13 cellular contexts compared by ENCODE assay signal in genomic region chr17:75570772-75571171, GRCh38. TPM values are rescaled to one million over a fixed set of nuclear protein-coding genes. Genes with fewer than 3 reads are reported as not detected.
DNase-seq lines count a peak whose midpoint lies in the region; ATAC-seq, FAIRE-seq and TF ChIP-seq lines count a peak whose summit lies in the region.
"Had no signal": no experiment of that assay in that cellular context is flagged by ENCODE, and none has a peak within 500 bp of the region (broad histone marks: within the 10 kb centered on the region; RNA-seq: fewer than 3 reads in every experiment).

No MANE protein-coding gene starts in this region.

- H3K27ac Mint-ChIP-seq in memory B cell: peak overlapping the region; percentile 95
- peak overlapping the region; percentile 99 for H3K27ac Mint-ChIP-seq in stimulated activated naive B cell treated with anti-CD40 and anti-IgM and Interleukin-4, amounts not matched to agents 10 μg/mL and 1 μg/mL and 100 μg/mL, for 72 hours

- CTCF ChIA-PET in Panc1 (lab: Charles Lee): no interaction called here

- no peaks in the 10 kb centered on the region for H3K36me3 ChIP-seq in Panc1 (ENCODE audit: control insufficient read depth, insufficient read depth, low read length)

- no peaks in the 10 kb centered on the region for H3K9me3 ChIP-seq in Panc1 (ENCODE audit: control insufficient read depth, insufficient read depth, low read depth, low read length)
- H3K9me3 ChIP-seq: pancreas, suprapubic skin had no signal

- peak; percentile 12; the same call in 1 of the 2 replicates for ATAC-seq in Panc1
- no peak for ATAC-seq in memory B cell (ENCODE audit: low read depth)
- no peak for ATAC-seq in stimulated activated naive B cell treated with anti-CD40 and anti-IgM and Interleukin-4, amounts not matched to agents 10 μg/mL and 1 μg/mL and 100 μg/mL, for 72 hours (replicated peaks)
- ATAC-seq in GM21381 (IDR thresholded peaks at IDR 0.05; ENCODE audit: unreplicated experiment): no peak
- ATAC-seq in HG03432 (IDR thresholded peaks at IDR 0.05; ENCODE audit: unreplicated experiment): no peak

- H3K27me3 Mint-ChIP-seq in memory B cell: no peaks in the 10 kb centered on the region
- no peaks in the 10 kb centered on the region for H3K27me3 Mint-ChIP-seq in stimulated activated naive B cell treated with anti-CD40 and anti-IgM and Interleukin-4, amounts not matched to agents 10 μg/mL and 1 μg/mL and 100 μg/mL, for 72 hours

- peaks cover 21% of the 10 kb centered on the region for H3K4me1 Mint-ChIP-seq in memory B cell
- peaks cover 22 to 34% of the 10 kb centered on the region in 2 donors for H3K4me1 Mint-ChIP-seq in stimulated activated naive B cell treated with anti-CD40 and anti-IgM and Interleukin-4, amounts not matched to agents 10 μg/mL and 1 μg/mL and 100 μg/mL, for 72 hours

- POLR2A ChIA-PET in Panc1 (lab: Charles Lee): no interaction called here

- H3K27me3 ChIP-seq in Panc1 (ENCODE audit: control insufficient read depth, insufficient read depth, low read length): no peaks in the 10 kb centered on the region
- H3K27me3 ChIP-seq: pancreas, suprapubic skin had no signal

- FAIRE-seq in HTR-8/SVneo (lab: Jason Lieb, UNC): peak; percentile 4
- FAIRE-seq: pancreas had no signal

- no TSS peak for BruUV-seq in Panc1 (replicated peaks; lab: Mats Ljungman, UMichigan)

- H3K4me3 Mint-ChIP-seq in memory B cell: peak overlapping the region; percentile 21
- H3K4me3 Mint-ChIP-seq in stimulated activated naive B cell treated with anti-CD40 and anti-IgM and Interleukin-4, amounts not matched to agents 10 μg/mL and 1 μg/mL and 100 μg/mL, for 72 hours: peak overlapping the region in 1 of 2 donors; percentile 68

- H3K36me3 Mint-ChIP-seq in memory B cell: peaks cover 7% of the 10 kb centered on the region
- H3K36me3 Mint-ChIP-seq in stimulated activated naive B cell treated with anti-CD40 and anti-IgM and Interleukin-4, amounts not matched to agents 10 μg/mL and 1 μg/mL and 100 μg/mL, for 72 hours: peaks cover 9 to 14% of the 10 kb centered on the region in 2 donors

- H3K27ac ChIP-seq in Panc1 (ENCODE audit: low read length): no peak overlapping the region
- H3K27ac ChIP-seq in coronary artery: peak overlapping the region in 1 of 2 donors; percentile 69

- in situ Hi-C loops in Panc1 (cut with HindIII; ENCODE audit: low pct_unique_long_range_greater_than_20kb, low sequenced_read_pairs): no loop called here

- H3K4me1 ChIP-seq in Panc1 (ENCODE audit: control insufficient read depth, insufficient read depth, low read length): peaks cover 2% of the 10 kb centered on the region
- H3K4me1 ChIP-seq: pancreas had no signal

- no peaks in the 10 kb centered on the region for H3K9me3 Mint-ChIP-seq in memory B cell
- no peaks in the 10 kb centered on the region for H3K9me3 Mint-ChIP-seq in stimulated activated naive B cell treated with anti-CD40 and anti-IgM and Interleukin-4, amounts not matched to agents 10 μg/mL and 1 μg/mL and 100 μg/mL, for 72 hours

- DNase-seq in HTR-8/SVneo (ENCODE audit: insufficient read length, low spot score) (no peak), Panc1 (ENCODE audit: low read depth, low spot score) (no peak), memory B cell (ENCODE audit: low spot score in 2 of 2) (no peak), coronary artery (ENCODE audit: low spot score) (no peak)
- DNase-seq in stimulated activated naive B cell treated with anti-CD40 and anti-IgM and Interleukin-4, amounts not matched to agents 10 μg/mL and 1 μg/mL and 100 μg/mL, for 72 hours: no peak
- DNase-seq: NCI-H1417; NCI-H2171 treated with DMSO at 0.1 percent for 48 hours; NCI-H69; pancreas; stimulated activated CD4-positive, alpha-beta T cell treated with anti-CD3 and anti-CD28 coated beads, Interleukin-4, amount 100 ng/mL, for 1 hour had no signal

- intact Hi-C loops in Panc1 (cut with micrococcal nuclease; ENCODE audit: unreplicated experiment): no loop called here

- H3K4me3 ChIP-seq in Panc1 (ENCODE audit: low read depth in 2 of 2, low read length in 2 of 2): no peak overlapping the region
- H3K4me3 ChIP-seq in coronary artery: no peak overlapping the region
- H3K4me3 ChIP-seq: pancreas, suprapubic skin had no signal

- TF ChIP-seq CTCF in Panc1 (IDR thresholded peaks at IDR 0.05) (no peak), coronary artery (IDR thresholded peaks at IDR 0.05) (no peak)

RNA-seq across cellular contexts. Expression of gene MYO15B, which starts 16.8 kb away (rescaled TPM):
- 26.5 TPM for total RNA-seq in Panc1 (2021; ENCODE audit: unreplicated experiment)
- polyA plus RNA-seq in Panc1 (2012; ENCODE audit: insufficient read length): 26.4 TPM

RNA-seq across cellular contexts. Expression of gene LLGL2, which starts 45.3 kb away (rescaled TPM):
- total RNA-seq in Panc1 (2021; ENCODE audit: unreplicated experiment): 201 TPM
- 233 TPM for polyA plus RNA-seq in Panc1 (2012; ENCODE audit: insufficient read length)

RNA-seq across cellular contexts. Expression of gene TSEN54, which starts 54.4 kb away (rescaled TPM):
- total RNA-seq in Panc1 (2021; ENCODE audit: unreplicated experiment): 78.7 TPM
- 50.8 TPM for polyA plus RNA-seq in Panc1 (2012; ENCODE audit: insufficient read length)

RNA-seq across cellular contexts. Expression of gene CASKIN2, which starts 55.4 kb away (rescaled TPM):
- total RNA-seq in Panc1 (2021; ENCODE audit: unreplicated experiment): 40.0 TPM
- polyA plus RNA-seq in Panc1 (2012; ENCODE audit: insufficient read length): 20.3 TPM
